In the genomic region with DNA sequence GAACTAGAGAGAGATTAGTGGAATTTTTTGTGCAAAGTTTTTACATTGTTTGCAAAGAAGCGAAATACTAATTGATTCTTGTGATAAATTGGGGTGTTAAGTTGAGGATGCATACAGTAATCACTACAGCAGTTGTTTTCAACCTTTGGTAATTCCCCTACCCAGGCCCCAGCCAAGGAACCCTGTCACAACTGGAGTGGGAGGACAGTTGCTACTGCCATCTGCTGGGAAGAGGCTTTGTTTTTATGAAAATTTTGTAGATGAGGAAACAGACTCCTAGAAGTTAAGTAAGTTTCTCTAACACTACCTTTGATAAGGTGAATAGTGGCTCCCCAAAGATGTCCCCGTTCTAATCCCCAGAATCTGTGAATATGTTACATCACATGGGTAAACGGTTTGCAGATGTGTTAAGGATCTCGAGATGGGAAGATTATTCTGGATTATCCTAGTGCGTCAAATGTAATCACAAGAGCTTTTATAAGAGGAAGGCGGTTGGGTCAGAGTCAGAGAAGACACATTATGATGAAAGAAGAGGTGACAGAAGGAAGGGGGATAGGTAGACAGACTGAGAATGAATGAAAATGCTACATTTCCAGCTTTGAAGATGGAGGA, we compare ENCODE assay signal across 7 cellular contexts. TPM values are rescaled to one million over a fixed set of nuclear protein-coding genes. Genes with fewer than 3 reads are reported as not detected.
DNase-seq lines count a peak whose midpoint lies in the region; ATAC-seq and TF ChIP-seq lines count a peak whose summit lies in the region.

No MANE protein-coding gene starts in this region.

- DNase-seq in HuH-7 (ENCODE audit: low spot score) (peak; percentile 41), left ventricle myocardium superior (no peak), thoracic aorta (ENCODE audit: low spot score) (no peak), hippocampal formation (lab: John Stamatoyannopoulos, UW) (no peak)

- peak; percentile 68 for TF ChIP-seq CTCF in DOHH2 (IDR thresholded peaks at IDR 0.05; ENCODE audit: low read depth, low read length, poor library complexity, severe bottlenecking)
- peak; percentile 45 for TF ChIP-seq CTCF in WI38 (IDR thresholded peaks at IDR 0.05; ENCODE audit: low read depth, low read length)
- peak; percentile 19 for TF ChIP-seq CTCF in thoracic aorta (IDR thresholded peaks at IDR 0.05)

- no peaks in the 10 kb centered on the region for H3F3A ChIP-seq in DOHH2 (ENCODE audit: control insufficient read depth, insufficient read depth)

- no peaks in the 10 kb centered on the region for H3K9me2 ChIP-seq in DOHH2 (replicated peaks; ENCODE audit: control insufficient read depth, low read length)

- no peaks in the 10 kb centered on the region for H3K36me3 ChIP-seq in DOHH2 (ENCODE audit: control insufficient read depth, low read length)
- no peaks in the 10 kb centered on the region for H3K36me3 ChIP-seq in thoracic aorta

- no peak overlapping the region for H3K4me3 ChIP-seq in DOHH2 (ENCODE audit: low read length)
- H3K4me3 ChIP-seq in WI38 (ENCODE audit: low read depth, low read length) = no peak overlapping the region
- H3K4me3 ChIP-seq in thoracic aorta = no peak overlapping the region

- ATAC-seq in GM18909 (IDR thresholded peaks at IDR 0.05; ENCODE audit: poor library complexity, unreplicated experiment) (peak; percentile 87), left ventricle myocardium superior (peak; percentile 54), thoracic aorta (ENCODE audit: insufficient number of reproducible peaks, low FRiP score, low read depth) (no peak)

- H3K4me1 ChIP-seq in DOHH2 (ENCODE audit: control insufficient read depth, low read length) = 0 out of 2 replicates have a peak, but pooled peaks cover 4% of the 10 kb centered on the region
- H3K4me1 ChIP-seq in thoracic aorta (ENCODE audit: control insufficient read depth in 1 of 2, low read depth in 2 of 2) = no peaks in the 10 kb centered on the region

- intact Hi-C loops in left ventricle myocardium superior (cut with micrococcal nuclease) = no loop called here

- H4K20me1 ChIP-seq in DOHH2 (ENCODE audit: control insufficient read depth, insufficient read depth, low read depth, low read length) = no peaks in the 10 kb centered on the region

- no peaks in the 10 kb centered on the region for H3K79me2 ChIP-seq in DOHH2 (ENCODE audit: control insufficient read depth, low read length)

- H3K4me2 ChIP-seq in DOHH2 (ENCODE audit: low read length) = no peak overlapping the region

- no peaks in the 10 kb centered on the region for H3K9me3 ChIP-seq in DOHH2 (ENCODE audit: control insufficient read depth, insufficient read depth, low read length)
- no peaks in the 10 kb centered on the region for H3K9me3 ChIP-seq in thoracic aorta

- H3K27me3 ChIP-seq in DOHH2 (ENCODE audit: control insufficient read depth, low read length) (no peaks in the 10 kb centered on the region), thoracic aorta (replicated peaks; ENCODE audit: insufficient read depth) (no peaks in the 10 kb centered on the region)

- H3K27ac ChIP-seq in DOHH2 (ENCODE audit: low read depth, low read length) (no peak overlapping the region), thoracic aorta (no peak overlapping the region)

RNA-seq across cellular contexts. Expression of a gene that starts 34.0 kb away (rescaled TPM):
- total RNA-seq in left ventricle myocardium superior = not detected
- not detected for total RNA-seq in thoracic aorta
